In genomic region chr10:7666253-7667023, GRCh38 we compare ENCODE assay signal across 9 cellular contexts. TPM values are rescaled to one million over a fixed set of nuclear protein-coding genes. Genes with fewer than 3 reads are reported as not detected.
DNase-seq lines count a peak whose midpoint lies in the region; TF ChIP-seq lines count a peak whose summit lies in the region.
"Had no signal": no experiment of that assay in that cellular context is flagged by ENCODE, and none has a peak within 500 bp of the region (broad histone marks: within the 10 kb centered on the region; RNA-seq: fewer than 3 reads in every experiment).

Gene ITIH5 (minus strand): TSS chr10:7666966. CDS start chr10:7666892, 74 bp downstream.

- H3K36me3 ChIP-seq in endodermal cell (ENCODE audit: control insufficient read depth, insufficient read depth, low read length) (no peaks in the 10 kb centered on the region), muscle layer of duodenum (ENCODE audit: control insufficient read depth in 1 of 2, insufficient read depth in 2 of 2, low read length in 2 of 2) (no peaks in the 10 kb centered on the region), uterus (no peaks in the 10 kb centered on the region)

- no peaks in the 10 kb centered on the region for H3K9me3 ChIP-seq in endodermal cell (ENCODE audit: control insufficient read depth, low read length)
- H3K9me3 ChIP-seq in muscle layer of duodenum (ENCODE audit: control insufficient read depth in 1 of 2, low read length in 2 of 2), result no peaks in the 10 kb centered on the region
- no peaks in the 10 kb centered on the region for H3K9me3 ChIP-seq in uterus

- WGBS in endodermal cell (ENCODE audit: insufficient coverage in 1 of 2, insufficient read length in 1 of 2), 2 experiments, result 2 to 3% methylated on average over 11 to 50 of the region's 54 CpGs

- H3K27ac Mint-ChIP-seq in endodermal cell, result no peak within 1 kb of the TSS

- H3K4me1 ChIP-seq in endodermal cell (ENCODE audit: control insufficient read depth, insufficient read depth, low read length) (no peaks in the 10 kb centered on the region), muscle layer of duodenum (ENCODE audit: control insufficient read depth in 1 of 2, insufficient read depth in 2 of 2, low read length in 2 of 2) (peaks cover 0 to 23% of the 10 kb centered on the region in 2 donors), uterus (no peaks in the 10 kb centered on the region)

- H3K36me3 Mint-ChIP-seq in endodermal cell (ENCODE audit: low read depth), result no peaks in the 10 kb centered on the region

- no peaks in the 10 kb centered on the region for H3K9me3 Mint-ChIP-seq in endodermal cell

- H3K27me3 ChIP-seq in endodermal cell (ENCODE audit: control insufficient read depth, insufficient read depth, low read length, poor library complexity, severe bottlenecking) (peaks cover 43% of the 10 kb centered on the region), muscle layer of duodenum (ENCODE audit: low read depth, low read length) (no peaks in the 10 kb centered on the region), uterus (no peaks in the 10 kb centered on the region)

- H3K9ac ChIP-seq in endodermal cell (ENCODE audit: extremely low read depth, low read length, poor library complexity, severe bottlenecking), result no peak within 1 kb of the TSS

- no peak within 1 kb of the TSS for H3K27ac ChIP-seq in endodermal cell (ENCODE audit: low read depth, low read length)
- no peak within 1 kb of the TSS for H3K27ac ChIP-seq in muscle layer of duodenum (ENCODE audit: low read length)
- H3K27ac ChIP-seq in uterus, result peak within 1 kb of the TSS; percentile 52 to 73
- H3K27ac ChIP-seq: epithelial cell of prostate had no signal

- H3K4me1 Mint-ChIP-seq in endodermal cell, result peaks cover 18% of the 10 kb centered on the region

- intact Hi-C loops in uterus (cut with DNase I; ENCODE audit: low total_unique reads), result no loop called here

- peak in 1 of 2 donors; percentile 17 for TF ChIP-seq POLR2A in uterus (IDR thresholded peaks at IDR 0.05)

- peak within 1 kb of the TSS; percentile 66 for H3K4me3 Mint-ChIP-seq in endodermal cell

- peak; percentile 5 for DNase-seq in activated gamma-delta T cell treated with Interleukin-2 at 50 U/mL for 16 hours
- DNase-seq in activated gamma-delta T cell (lab: John Stamatoyannopoulos, UW), result no peak
- peak; percentile 81 for DNase-seq in endodermal cell
- peak in 1 of 2 donors; percentile 28 for DNase-seq in uterus
- DNase-seq in HK-2 (ENCODE audit: unreplicated experiment), result no peak
- no peak for DNase-seq in COLO668 (lab: John Stamatoyannopoulos, UW; ENCODE audit: unreplicated experiment)
- DNase-seq in NCI-H1417 treated with DMSO at 0.1 percent for 48 hours (lab: John Stamatoyannopoulos, UW), result no peak

- no peak for TF ChIP-seq CTCF in endodermal cell (conservative IDR thresholded peaks at IDR 0.05)
- TF ChIP-seq CTCF in uterus (IDR thresholded peaks at IDR 0.05), result no peak

- H3K27me3 Mint-ChIP-seq in endodermal cell (ENCODE audit: insufficient read depth), result peaks cover 66% of the 10 kb centered on the region

- H3K4me3 ChIP-seq in endodermal cell (ENCODE audit: low read length), result peak within 1 kb of the TSS; percentile 82
- peak within 1 kb of the TSS; percentile 72 to 93 for H3K4me3 ChIP-seq in muscle layer of duodenum (ENCODE audit: low read depth in 1 of 2, low read length in 2 of 2)
- H3K4me3 ChIP-seq in uterus, result peak within 1 kb of the TSS; percentile 64 to 66

RNA-seq across cellular contexts. Expression of gene ITIH5, which starts in this region (rescaled TPM):
- total RNA-seq in endodermal cell, result 1 to 10 TPM; 2.9 to 5.3 TPM
- 1.2 TPM for polyA plus RNA-seq in endodermal cell (2013, experiment 1 of 2)
- polyA plus RNA-seq in endodermal cell (2013, experiment 2 of 2), result 1.5 TPM
- 10 to 100 TPM in 2 of 4 donors, 1 to 10 TPM in 2; 8.4 to 32.9 (median 16.9) TPM for total RNA-seq in uterus

Comparison
In these comparisons a context has a peak if more than half of its experiments do, and no peak if none do; other contexts are left out.
1. DNase-seq: peak in activated gamma-delta T cell treated with Interleukin-2 at 50 U/mL for 16 hours (single experiment) and endodermal cell (single experiment); none in activated gamma-delta T cell (single experiment), HK-2 (single experiment), COLO668 (single experiment) and NCI-H1417 treated with DMSO at 0.1 percent for 48 hours (single experiment).
2. H3K27ac ChIP-seq: peak in uterus (2 of 2); none in endodermal cell (single experiment) and muscle layer of duodenum (single experiment).
3. Peak in every context shown above with its lines, with median percentiles within 50 percentile points of each other: H3K4me3 ChIP-seq.